Comparison of ENCODE assay signal across 8 cellular contexts in genomic region chr1:156751724-156752481, GRCh38. TPM values are rescaled to one million over a fixed set of nuclear protein-coding genes. Genes with fewer than 3 reads are reported as not detected.
DNase-seq lines count a peak whose midpoint lies in the region; ATAC-seq and TF ChIP-seq lines count a peak whose summit lies in the region.

No MANE protein-coding gene starts in this region.

- no peaks in the 10 kb centered on the region for H3K27me3 Mint-ChIP-seq in endodermal cell (ENCODE audit: insufficient read depth)

- ATAC-seq in GM21367 (IDR thresholded peaks at IDR 0.05; ENCODE audit: unreplicated experiment): peak; percentile 59

- peak overlapping the region; percentile 96 for H3K27ac Mint-ChIP-seq in endodermal cell

- H3K36me3 ChIP-seq in HUES6 (ENCODE audit: control insufficient read depth, insufficient read depth, low read length): no peaks in the 10 kb centered on the region
- peaks cover 23% of the 10 kb centered on the region for H3K36me3 ChIP-seq in NT2/D1 (ENCODE audit: insufficient read depth, insufficient read length, low read length)
- H3K36me3 ChIP-seq in endodermal cell (ENCODE audit: control insufficient read depth, insufficient read depth, low read length): peaks cover 16% of the 10 kb centered on the region
- H3K36me3 ChIP-seq in mesodermal cell (ENCODE audit: control insufficient read depth, insufficient read depth, low read length): peaks cover 17% of the 10 kb centered on the region

- TF ChIP-seq CTCF in endodermal cell (conservative IDR thresholded peaks at IDR 0.05): no peak

- H3K9me3 ChIP-seq in HUES6 (ENCODE audit: control insufficient read depth, insufficient read depth, low read depth, low read length): no peaks in the 10 kb centered on the region
- H3K9me3 ChIP-seq in NT2/D1 (ENCODE audit: insufficient read depth, low read length): no peaks in the 10 kb centered on the region
- no peaks in the 10 kb centered on the region for H3K9me3 ChIP-seq in endodermal cell (ENCODE audit: control insufficient read depth, low read length)
- no peaks in the 10 kb centered on the region for H3K9me3 ChIP-seq in mesodermal cell (ENCODE audit: control insufficient read depth, low read length)

- H3K9ac ChIP-seq in HUES6 (ENCODE audit: low read length) (peak overlapping the region; percentile 97), NT2/D1 (ENCODE audit: insufficient read length, low read depth) (peak overlapping the region; percentile 94), endodermal cell (ENCODE audit: extremely low read depth, low read length, poor library complexity, severe bottlenecking) (peak overlapping the region; percentile 96)

- H3K27me3 ChIP-seq in HUES6 (ENCODE audit: control insufficient read depth, insufficient read depth, low read length) (no peaks in the 10 kb centered on the region), NT2/D1 (ENCODE audit: insufficient read depth, insufficient read length) (no peaks in the 10 kb centered on the region), endodermal cell (ENCODE audit: control insufficient read depth, insufficient read depth, low read length, poor library complexity, severe bottlenecking) (no peaks in the 10 kb centered on the region)

- H3K27ac ChIP-seq in HUES6 (ENCODE audit: low read depth, low read length) (peak overlapping the region; percentile 80), endodermal cell (ENCODE audit: low read depth, low read length) (peak overlapping the region; percentile 93), mesodermal cell (ENCODE audit: low read depth, low read length, severe bottlenecking) (peak overlapping the region; percentile 88)

- H3K4me1 ChIP-seq in HUES6 (ENCODE audit: control insufficient read depth, insufficient read depth, low read length) (peaks cover 39% of the 10 kb centered on the region), NT2/D1 (ENCODE audit: insufficient read depth, insufficient read length) (peaks cover 33% of the 10 kb centered on the region), endodermal cell (ENCODE audit: control insufficient read depth, insufficient read depth, low read length) (peaks cover 27% of the 10 kb centered on the region), mesodermal cell (ENCODE audit: control insufficient read depth, insufficient read depth, low read length, poor library complexity, severe bottlenecking) (peaks cover 28% of the 10 kb centered on the region)

- peak overlapping the region; percentile 94 for H3K4me3 ChIP-seq in HUES6 (ENCODE audit: low read depth, low read length)
- peak overlapping the region; percentile 99 for H3K4me3 ChIP-seq in NT2/D1 (ENCODE audit: insufficient read length, low read depth)
- peak overlapping the region; percentile 92 for H3K4me3 ChIP-seq in endodermal cell (ENCODE audit: low read length)
- peak overlapping the region; percentile 95 for H3K4me3 ChIP-seq in mesodermal cell (ENCODE audit: extremely low read depth, insufficient read depth, low read length, poor library complexity, severe bottlenecking)

- peaks cover 35% of the 10 kb centered on the region for H3K4me1 Mint-ChIP-seq in endodermal cell

- WGBS in endodermal cell (ENCODE audit: insufficient coverage in 1 of 2, insufficient read length in 1 of 2), 2 experiments: 0% methylated on average over 23 to 70 of the region's 70 CpGs
- WGBS in mesodermal cell (ENCODE audit: insufficient coverage in 2 of 2), 2 experiments: 0% methylated on average over 33 to 48 of the region's 70 CpGs

- DNase-seq in COLO668 (lab: John Stamatoyannopoulos, UW; ENCODE audit: unreplicated experiment) (peak; percentile 99), NT2/D1 (ENCODE audit: low read depth, low spot score) (peak; percentile 98), endodermal cell (peak; percentile 99)
- DNase-seq in activated CD8-positive, alpha-beta memory T cell treated with anti-CD3 and anti-CD28 coated beads, Interleukin-2, amount 50 U/mL, for 4 hours: peak; percentile 98
- peak; percentile 95 for DNase-seq in stimulated activated CD8-positive, alpha-beta memory T cell treated with anti-CD3 and anti-CD28 coated beads, Interleukin-15, amount 100 ng/mL, for 1 hour (ENCODE audit: low read depth)

- peak overlapping the region; percentile 88 for H3K4me3 Mint-ChIP-seq in endodermal cell

- no peaks in the 10 kb centered on the region for H3K9me3 Mint-ChIP-seq in endodermal cell

- no peaks in the 10 kb centered on the region for H3K36me3 Mint-ChIP-seq in endodermal cell (ENCODE audit: low read depth)

RNA-seq across cellular contexts. Expression of gene HDGF, which starts 0.4 kb away (rescaled TPM):
- total RNA-seq in endodermal cell: 100 to 1,000 TPM; 493 to 495 TPM
- 307 TPM for polyA plus RNA-seq in endodermal cell (2013, experiment 1 of 2)
- polyA plus RNA-seq in endodermal cell (2013, experiment 2 of 2): 299 TPM
- 265 TPM for polyA plus RNA-seq in mesodermal cell (2013, experiment 1 of 2)
- 248 TPM for polyA plus RNA-seq in mesodermal cell (2013, experiment 2 of 2)

RNA-seq across cellular contexts. Expression of gene MRPL24, which starts 11.0 kb away (rescaled TPM):
- total RNA-seq in endodermal cell: 10 to 100 TPM; 32.2 to 35.5 TPM
- 34.7 TPM for polyA plus RNA-seq in endodermal cell (2013, experiment 1 of 2)
- polyA plus RNA-seq in endodermal cell (2013, experiment 2 of 2): 30.8 TPM
- 42.2 TPM for polyA plus RNA-seq in mesodermal cell (2013, experiment 1 of 2)
- 38.4 TPM for polyA plus RNA-seq in mesodermal cell (2013, experiment 2 of 2)

RNA-seq across cellular contexts. Expression of gene PRCC, which starts 15.4 kb away (rescaled TPM):
- total RNA-seq in endodermal cell: 100 to 1,000 TPM; 108 to 111 TPM
- polyA plus RNA-seq in endodermal cell (2013, experiment 1 of 2): 81.7 TPM
- polyA plus RNA-seq in endodermal cell (2013, experiment 2 of 2): 91.9 TPM
- polyA plus RNA-seq in mesodermal cell (2013, experiment 1 of 2): 88.8 TPM
- 79.1 TPM for polyA plus RNA-seq in mesodermal cell (2013, experiment 2 of 2)

RNA-seq across cellular contexts. Expression of gene ISG20L2, which starts 23.3 kb away (rescaled TPM):
- total RNA-seq in endodermal cell: 10 to 100 TPM; 37.2 to 39.9 TPM
- 31.9 TPM for polyA plus RNA-seq in endodermal cell (2013, experiment 1 of 2)
- polyA plus RNA-seq in endodermal cell (2013, experiment 2 of 2): 32.0 TPM
- 31.7 TPM for polyA plus RNA-seq in mesodermal cell (2013, experiment 1 of 2)
- polyA plus RNA-seq in mesodermal cell (2013, experiment 2 of 2): 24.1 TPM

RNA-seq across cellular contexts. Expression of gene METTL25B, which starts 23.6 kb away (rescaled TPM):
- 10 to 100 TPM; 25.9 to 35.5 TPM for total RNA-seq in endodermal cell
- polyA plus RNA-seq in endodermal cell (2013, experiment 1 of 2): 36.0 TPM
- polyA plus RNA-seq in endodermal cell (2013, experiment 2 of 2): 33.1 TPM
- polyA plus RNA-seq in mesodermal cell (2013, experiment 1 of 2): 31.7 TPM
- polyA plus RNA-seq in mesodermal cell (2013, experiment 2 of 2): 24.9 TPM

Comparison
In these comparisons a context has a peak if more than half of its experiments do, and no peak if none do; other contexts are left out.
1. Peak in every context shown above with its lines: DNase-seq, ATAC-seq, H3K4me3 ChIP-seq and H3K27ac ChIP-seq.